9 cellular contexts compared by ENCODE assay signal in genomic region chr10:111076682-111077661, GRCh38. TPM values are rescaled to one million over a fixed set of nuclear protein-coding genes. Genes with fewer than 3 reads are reported as not detected.
DNase-seq lines count a peak whose midpoint lies in the region; ATAC-seq, FAIRE-seq and TF ChIP-seq lines count a peak whose summit lies in the region.
"Had no signal": no experiment of that assay in that cellular context is flagged by ENCODE, and none has a peak within 500 bp of the region (broad histone marks: within the 10 kb centered on the region; RNA-seq: fewer than 3 reads in every experiment).

TSS of gene ADRA2A (plus strand) at chr10:111077029. CDS start at chr10:111077997, 968 bp downstream.

- H3K9ac ChIP-seq in HepG2 (ENCODE audit: insufficient read depth, low read depth, low read length): no peak within 1 kb of the TSS

- no peak for TF ChIP-seq CTCF in HepG2 (CRISPR knock-in tag; IDR thresholded peaks at IDR 0.05)

- H3K36me3 ChIP-seq in HepG2 (replicated peaks in 1 of 2; ENCODE audit: control insufficient read depth in 1 of 2, insufficient read depth in 2 of 2, low read length in 2 of 2): no peaks in the 10 kb centered on the region

- TF ChIP-seq RAD21 in HepG2 (CRISPR knock-in tag; IDR thresholded peaks at IDR 0.05): no peak

- peak within 1 kb of the TSS; percentile 12 to 70 (median 47); a peak in 5 of 6 replicates for H3K4me3 ChIP-seq in HepG2 (replicated peaks in 1 of 3; ENCODE audit: insufficient read depth in 1 of 3, low read depth in 2 of 3, low read length in 3 of 3)

- no peak for TF ChIP-seq POLR2A in HepG2 (IDR thresholded peaks at IDR 0.05; ENCODE audit: insufficient read depth in 1 of 2, low read depth in 2 of 2, low read length in 2 of 2)

- no peaks in the 10 kb centered on the region for H3K4me1 ChIP-seq in HepG2 (ENCODE audit: insufficient read depth, low read length)

- no peaks in the 10 kb centered on the region for H3K79me2 ChIP-seq in HepG2 (ENCODE audit: insufficient read depth, low read length)

- in situ Hi-C loops in HepG2 (cut with HindIII; ENCODE audit: extremely low pct_ligation_motif_present, low pct_unique_long_range_greater_than_20kb): loop anchor here (25.0 kb wide), 1 partner anchor 1235 kb away; no protein-coding TSS in a partner anchor

- no peaks in the 10 kb centered on the region for H4K20me1 ChIP-seq in HepG2 (ENCODE audit: insufficient read depth, low read length)

- H3K27me3 ChIP-seq in HepG2 (ENCODE audit: control insufficient read depth in 1 of 2, insufficient read depth in 2 of 2, low read length in 2 of 2): peaks cover 7 to 24% of the 10 kb centered on the region in 2 experiments

- CTCF ChIA-PET in HepG2 (lab: Yijun Ruan, JAX; ENCODE audit: low intra/inter-chr PET ratio, low total read pairs): interaction anchor here (1.1 to 1.9 kb wide), 2 partner anchors 131 to 521 kb away, joined by 3 to 11 read pairs; no protein-coding TSS in a partner anchor

- intact Hi-C loops in HepG2 (cut with micrococcal nuclease; ENCODE audit: unreplicated experiment): no loop called here

- H3K27me3 Mint-ChIP-seq in stimulated activated naive CD8-positive, alpha-beta T cell treated with anti-CD3 and anti-CD28 coated beads, Interleukin-15, amount 100 ng/mL, for 72 hours: peaks cover 88% of the 10 kb centered on the region

- H3K27ac ChIP-seq in cingulate gyrus (ENCODE audit: low read depth, low read length): peak within 1 kb of the TSS; percentile 19
- H3K27ac ChIP-seq in HepG2 (ENCODE audit: extremely low read length, insufficient read depth, low read length): no peak within 1 kb of the TSS

- H3K4me3 Mint-ChIP-seq in stimulated activated naive CD8-positive, alpha-beta T cell treated with anti-CD3 and anti-CD28 coated beads, Interleukin-15, amount 100 ng/mL, for 72 hours: peak within 1 kb of the TSS; percentile 82 to 86

- H3K27ac Mint-ChIP-seq in stimulated activated naive CD8-positive, alpha-beta T cell treated with anti-CD3 and anti-CD28 coated beads, Interleukin-15, amount 100 ng/mL, for 72 hours: peak within 1 kb of the TSS in 1 of 2 donors; percentile 7

- TF ChIP-seq EP300 in HepG2 (IDR thresholded peaks at IDR 0.05; ENCODE audit: low read depth in 2 of 2, low read length in 2 of 2) (no peak), HepG2 (CRISPR knock-in tag; IDR thresholded peaks at IDR 0.05; ENCODE audit: borderline replicate concordance) (no peak)

- peak; percentile 38 to 44 for DNase-seq in NCI-H524 (lab: John Stamatoyannopoulos, UW)
- no peak for DNase-seq in NCI-H524 treated with DMSO at 0.1 percent for 48 hours (lab: John Stamatoyannopoulos, UW)
- DNase-seq in HTR-8/SVneo (ENCODE audit: insufficient read length, low spot score): peak; percentile 48
- DNase-seq in HepG2 (ENCODE audit: low spot score): no peak
- DNase-seq in stimulated activated naive CD8-positive, alpha-beta T cell treated with anti-CD3 and anti-CD28 coated beads, Interleukin-15, amount 100 ng/mL, for 72 hours: peak; percentile 40 to 54
- no peak for DNase-seq in OCI-M2 (lab: John Stamatoyannopoulos, UW; ENCODE audit: unreplicated experiment)
- DNase-seq: DND-41 had no signal

- H3K9me3 ChIP-seq in HepG2 (ENCODE audit: low read length): no peaks in the 10 kb centered on the region

- FAIRE-seq in HTR-8/SVneo (lab: Jason Lieb, UNC): no peak
- FAIRE-seq in HepG2 (lab: Jason Lieb, UNC): no peak

- peak within 1 kb of the TSS; percentile 69 for H3K4me2 ChIP-seq in HepG2 (ENCODE audit: low read depth, low read length)

- ATAC-seq in SK-N-SH treated with all-trans-retinoic acid at 6 μM for 48 hours (peak; percentile 76), HepG2 (peak; percentile 72)
- ATAC-seq in stimulated activated naive CD8-positive, alpha-beta T cell treated with anti-CD3 and anti-CD28 coated beads, Interleukin-15, amount 100 ng/mL, for 72 hours: peak; percentile 62

- H2AFZ ChIP-seq in HepG2 (ENCODE audit: low read length): no peak within 1 kb of the TSS

- peaks cover 0 to 5% of the 10 kb centered on the region in 2 donors for H3K9me3 Mint-ChIP-seq in stimulated activated naive CD8-positive, alpha-beta T cell treated with anti-CD3 and anti-CD28 coated beads, Interleukin-15, amount 100 ng/mL, for 72 hours

- POLR2A ChIA-PET in HepG2 (lab: Yijun Ruan, JAX): no interaction called here

- H3K4me1 Mint-ChIP-seq in stimulated activated naive CD8-positive, alpha-beta T cell treated with anti-CD3 and anti-CD28 coated beads, Interleukin-15, amount 100 ng/mL, for 72 hours: peaks cover 36% of the 10 kb centered on the region

- BruUV-seq in HepG2 (replicated peaks; lab: Mats Ljungman, UMichigan): no TSS peak

- WGBS in HepG2 (ENCODE audit: low lambda C conversion rate): 2% methylated on average over 45 of the region's 89 CpGs

TF ChIP-seq in SK-N-SH treated with all-trans-retinoic acid at 6 μM for 48 hours, 23 proteins besides CTCF, POLR2A, EP300 and RAD21:
- TF ChIP-seq SNAI2 (CRISPR knock-in tag; IDR thresholded peaks at IDR 0.05) (no peak), ARNTL (CRISPR knock-in tag; IDR thresholded peaks at IDR 0.05; ENCODE audit: borderline replicate concordance, low read depth) (no peak), ZFP3 (CRISPR knock-in tag; IDR thresholded peaks at IDR 0.05) (no peak), POU6F1 (CRISPR knock-in tag; IDR thresholded peaks at IDR 0.05; ENCODE audit: borderline replicate concordance, low read depth) (no peak)

TF ChIP-seq in HepG2, 621 proteins besides CTCF, POLR2A, EP300 and RAD21 (continues in another document):
- TF ChIP-seq ZNF747 (CRISPR knock-in tag; IDR thresholded peaks at IDR 0.05; ENCODE audit: borderline replicate concordance): no peak
- TF ChIP-seq ZNF768 (CRISPR knock-in tag; IDR thresholded peaks at IDR 0.05): 0 out of 2 replicates have a peak, but pooled peaks have one; percentile 7
- TF ChIP-seq ZNF441 (CRISPR knock-in tag; IDR thresholded peaks at IDR 0.05; ENCODE audit: borderline replicate concordance): no peak
- no peak for TF ChIP-seq ZBTB42 (CRISPR knock-in tag; IDR thresholded peaks at IDR 0.05)
- TF ChIP-seq NR3C1 (CRISPR knock-in tag; IDR thresholded peaks at IDR 0.05): no peak
- TF ChIP-seq, protein P1, sequence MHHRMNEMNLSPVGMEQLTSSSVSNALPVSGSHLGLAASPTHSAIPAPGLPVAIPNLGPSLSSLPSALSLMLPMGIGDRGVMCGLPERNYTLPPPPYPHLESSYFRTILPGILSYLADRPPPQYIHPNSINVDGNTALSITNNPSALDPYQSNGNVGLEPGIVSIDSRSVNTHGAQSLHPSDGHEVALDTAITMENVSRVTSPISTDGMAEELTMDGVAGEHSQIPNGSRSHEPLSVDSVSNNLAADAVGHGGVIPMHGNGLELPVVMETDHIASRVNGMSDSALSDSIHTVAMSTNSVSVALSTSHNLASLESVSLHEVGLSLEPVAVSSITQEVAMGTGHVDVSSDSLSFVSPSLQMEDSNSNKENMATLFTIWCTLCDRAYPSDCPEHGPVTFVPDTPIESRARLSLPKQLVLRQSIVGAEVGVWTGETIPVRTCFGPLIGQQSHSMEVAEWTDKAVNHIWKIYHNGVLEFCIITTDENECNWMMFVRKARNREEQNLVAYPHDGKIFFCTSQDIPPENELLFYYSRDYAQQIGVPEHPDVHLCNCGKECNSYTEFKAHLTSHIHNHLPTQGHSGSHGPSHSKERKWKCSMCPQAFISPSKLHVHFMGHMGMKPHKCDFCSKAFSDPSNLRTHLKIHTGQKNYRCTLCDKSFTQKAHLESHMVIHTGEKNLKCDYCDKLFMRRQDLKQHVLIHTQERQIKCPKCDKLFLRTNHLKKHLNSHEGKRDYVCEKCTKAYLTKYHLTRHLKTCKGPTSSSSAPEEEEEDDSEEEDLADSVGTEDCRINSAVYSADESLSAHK (CRISPR knock-in tag; IDR thresholded peaks at IDR 0.05; ENCODE audit: borderline replicate concordance): no peak
- TF ChIP-seq GABPB1 (CRISPR knock-in tag; IDR thresholded peaks at IDR 0.05): peak; percentile 18; the same call in 1 of the 2 replicates

RNA-seq across cellular contexts. Expression of gene ADRA2A, which starts in this region (rescaled TPM):
- total RNA-seq in HepG2 (2016; rRNA removed; fragmentation: Illumina TruSeq; extraction: Trizol): not detected in 2 replicates
- not detected in 2 replicates for total RNA-seq in HepG2 (2016; cell fraction: cytosol; rRNA removed; fragmentation: Illumina TruSeq; extraction: Trizol; ENCODE audit: low read depth)
- not detected in 2 replicates for total RNA-seq in HepG2 (2016; cell fraction: insoluble cytoplasmic fraction; rRNA removed; fragmentation: Illumina TruSeq; extraction: Trizol)
- not detected in 2 replicates for total RNA-seq in HepG2 (2016; cell fraction: membrane; rRNA removed; fragmentation: Illumina TruSeq; extraction: Trizol)
- not detected in 2 replicates for total RNA-seq in HepG2 (2016; cell fraction: nucleus; rRNA removed; fragmentation: Illumina TruSeq; extraction: Trizol)
- polyA plus RNA-seq in HepG2 (2011; rRNA removed): 0.01 TPM in 1 of 2 replicates, not detected in the other
- polyA plus RNA-seq in HepG2 (2011; cell fraction: cytosol; rRNA removed): 0.01 TPM in 1 of 2 replicates, not detected in the other
- polyA plus RNA-seq in HepG2 (2011; cell fraction: nucleus; rRNA removed): 0.03 and 0.07 TPM in 2 replicates
- 0.03 TPM in 1 of 2 replicates, not detected in the other for polyA plus RNA-seq in HepG2 (2012)
- polyA plus RNA-seq in HepG2 (2016; cell fraction: cytosol; fragmentation: Illumina TruSeq; extraction: Trizol; ENCODE audit: low read depth): not detected in 2 replicates
- polyA plus RNA-seq in HepG2 (2016; cell fraction: insoluble cytoplasmic fraction; fragmentation: Illumina TruSeq; extraction: Trizol; ENCODE audit: low read depth): not detected in 2 replicates
- polyA plus RNA-seq in HepG2 (2016; cell fraction: membrane; fragmentation: Illumina TruSeq; extraction: Trizol; ENCODE audit: low read depth): not detected in 2 replicates
- not detected in 2 replicates for polyA plus RNA-seq in HepG2 (2016; cell fraction: nucleus; fragmentation: Illumina TruSeq; extraction: Trizol; ENCODE audit: insufficient read depth, low read depth)
- polyA minus RNA-seq in HepG2 (2011; rRNA and poly(A)+ RNA removed; ENCODE audit: low replicate concordance): 0.04 TPM in 1 of 2 replicates, not detected in the other
- not detected in 2 replicates for polyA minus RNA-seq in HepG2 (2011; cell fraction: cytosol; rRNA and poly(A)+ RNA removed)
- polyA minus RNA-seq in HepG2 (2011; cell fraction: nucleus; rRNA and poly(A)+ RNA removed): not detected in 2 replicates

Comparison
In these comparisons a context has a peak if more than half of its experiments do, and no peak if none do; other contexts are left out.
1. DNase-seq: peak in NCI-H524 (2 of 2), HTR-8/SVneo (single experiment) and stimulated activated naive CD8-positive, alpha-beta T cell treated with anti-CD3 and anti-CD28 coated beads, Interleukin-15, amount 100 ng/mL, for 72 hours (2 of 2); none in NCI-H524 treated with DMSO at 0.1 percent for 48 hours (single experiment), HepG2 (single experiment) and OCI-M2 (single experiment).
2. Peak in ATAC-seq, H3K4me3 ChIP-seq and H3K4me2 ChIP-seq in HepG2; RNA of the gene not detected or under 1 TPM.
3. Peak in every context shown above with its lines, with median percentiles within 50 percentile points of each other: ATAC-seq.